Comparison of ENCODE assay signal across 1 cellular context in the genomic region with DNA sequence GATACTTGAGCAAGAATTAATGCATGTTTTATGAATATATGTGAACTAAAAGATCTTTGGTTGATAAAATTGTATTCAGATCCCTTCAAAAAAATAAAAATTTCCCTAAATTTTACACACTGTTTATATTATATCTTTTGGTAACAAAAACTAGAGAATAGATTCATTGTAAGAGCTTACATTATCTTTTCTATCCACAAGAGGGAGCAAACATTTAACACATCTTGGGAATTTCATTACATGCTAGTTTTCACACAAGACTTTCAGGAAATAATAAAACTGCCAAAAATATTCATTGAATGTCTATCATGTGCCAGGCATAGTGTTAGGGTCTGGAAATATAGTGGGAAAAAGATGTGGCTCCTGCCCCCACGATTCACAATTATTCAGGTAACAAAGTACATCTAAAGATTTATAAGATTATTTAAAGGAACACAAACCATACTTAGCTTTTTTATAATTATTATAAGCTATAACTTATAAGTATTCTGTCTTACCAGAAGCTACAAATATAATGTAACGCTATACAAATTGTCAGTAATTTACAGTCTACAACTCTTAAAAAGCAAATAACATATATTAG.
TF ChIP-seq lines count a peak whose summit lies in the region.

No MANE protein-coding gene starts in this region.

TF ChIP-seq in SK-N-SH treated with all-trans-retinoic acid at 6 μM for 48 hours, 23 proteins besides CTCF, POLR2A, EP300 and RAD21 (continued from another document):
- TF ChIP-seq, protein P1, sequence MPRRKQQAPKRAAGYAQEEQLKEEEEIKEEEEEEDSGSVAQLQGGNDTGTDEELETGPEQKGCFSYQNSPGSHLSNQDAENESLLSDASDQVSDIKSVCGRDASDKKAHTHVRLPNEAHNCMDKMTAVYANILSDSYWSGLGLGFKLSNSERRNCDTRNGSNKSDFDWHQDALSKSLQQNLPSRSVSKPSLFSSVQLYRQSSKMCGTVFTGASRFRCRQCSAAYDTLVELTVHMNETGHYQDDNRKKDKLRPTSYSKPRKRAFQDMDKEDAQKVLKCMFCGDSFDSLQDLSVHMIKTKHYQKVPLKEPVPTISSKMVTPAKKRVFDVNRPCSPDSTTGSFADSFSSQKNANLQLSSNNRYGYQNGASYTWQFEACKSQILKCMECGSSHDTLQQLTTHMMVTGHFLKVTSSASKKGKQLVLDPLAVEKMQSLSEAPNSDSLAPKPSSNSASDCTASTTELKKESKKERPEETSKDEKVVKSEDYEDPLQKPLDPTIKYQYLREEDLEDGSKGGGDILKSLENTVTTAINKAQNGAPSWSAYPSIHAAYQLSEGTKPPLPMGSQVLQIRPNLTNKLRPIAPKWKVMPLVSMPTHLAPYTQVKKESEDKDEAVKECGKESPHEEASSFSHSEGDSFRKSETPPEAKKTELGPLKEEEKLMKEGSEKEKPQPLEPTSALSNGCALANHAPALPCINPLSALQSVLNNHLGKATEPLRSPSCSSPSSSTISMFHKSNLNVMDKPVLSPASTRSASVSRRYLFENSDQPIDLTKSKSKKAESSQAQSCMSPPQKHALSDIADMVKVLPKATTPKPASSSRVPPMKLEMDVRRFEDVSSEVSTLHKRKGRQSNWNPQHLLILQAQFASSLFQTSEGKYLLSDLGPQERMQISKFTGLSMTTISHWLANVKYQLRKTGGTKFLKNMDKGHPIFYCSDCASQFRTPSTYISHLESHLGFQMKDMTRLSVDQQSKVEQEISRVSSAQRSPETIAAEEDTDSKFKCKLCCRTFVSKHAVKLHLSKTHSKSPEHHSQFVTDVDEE (CRISPR knock-in tag; IDR thresholded peaks at IDR 0.05) = no peak
